37 cellular contexts compared by ENCODE assay signal in genomic region chr10:47418321-47418720, GRCh38. TPM values are rescaled to one million over a fixed set of nuclear protein-coding genes. Genes with fewer than 3 reads are reported as not detected.
"Had no signal": no experiment of that assay in that cellular context is flagged by ENCODE, and none has a peak within 500 bp of the region (broad histone marks: within the 10 kb centered on the region; RNA-seq: fewer than 3 reads in every experiment).

No MANE protein-coding gene starts in this region.

- H3K27me3 ChIP-seq: ascending aorta, cardiac muscle cell, Peyer's patch had no signal

- ATAC-seq: activated CD8-positive, alpha-beta memory T cell treated with anti-CD3 and anti-CD28 coated beads, Interleukin-2, amount 10 ng/mL, durations not matched to agents 7 days and 5 days; PC-3; Right ventricle myocardium inferior had no signal

- H3K27ac ChIP-seq: ascending aorta, cardiac muscle cell, KMS-11, Peyer's patch, WERI-Rb-1 had no signal

- H3K4me3 ChIP-seq: ascending aorta, cardiac muscle cell, Peyer's patch had no signal

- H3K4me2 ChIP-seq: KMS-11 had no signal

- H3K4me1 ChIP-seq: ascending aorta, Peyer's patch had no signal

- H3K9ac ChIP-seq: KMS-11 had no signal

- H3K9me3 ChIP-seq: ascending aorta, Peyer's patch had no signal

- H3K36me3 ChIP-seq: ascending aorta, cardiac muscle cell, Peyer's patch, WERI-Rb-1 had no signal

- DNase-seq: activated CD4-positive, alpha-beta memory T cell treated with anti-CD3 and anti-CD28 coated beads, Interleukin-2, amount 10 ng/mL, durations not matched to agents 7 days and 5 days; activated CD4-positive, alpha-beta T cell treated with anti-CD3 and anti-CD28 coated beads for 1 hour; activated CD4-positive, alpha-beta T cell treated with anti-CD3 and anti-CD28 coated beads for 48 hours; activated CD4-positive, CD25-positive, alpha-beta regulatory T cell; activated CD8-positive, alpha-beta memory T cell treated with anti-CD3 and anti-CD28 coated beads for 24 hours; activated CD8-positive, alpha-beta memory T cell treated with anti-CD3 and anti-CD28 coated beads, Interleukin-2, amount 10 ng/mL, durations not matched to agents 7 days and 5 days; activated CD8-positive, alpha-beta memory T cell treated with anti-CD3 and anti-CD28 coated beads, Interleukin-2, amount 50 U/mL, for 48 hours; activated gamma-delta T cell; activated naive CD4-positive, alpha-beta T cell treated with Interleukin-2 at 50 U/mL for 16 hours; activated naive CD8-positive, alpha-beta T cell treated with anti-CD3 and anti-CD28 coated beads, Interleukin-2, amount 10 ng/mL, durations not matched to agents 7 days and 5 days; amygdala; MM.1S; MV-4-11; NCI-H1092; NCI-H1436 treated with DMSO at 0.1 percent for 48 hours; NCI-H187; NCI-H2029 treated with DMSO at 0.1 percent for 48 hours; NCI-H2107; NCI-H2171; NCI-H510A; NCI-H526; NCI-H748 treated with DMSO at 0.1 percent for 48 hours; NK-92 treated with Interleukin-12 subunit alpha and Interleukin-12 subunit beta, amount 100 ng/mL, for 24 hours; PC-3; RPMI8226; SIG-M5; SW 1271; T-helper 1 cell; T-helper 2 cell; T-helper 9 cell; WERI-Rb-1 had no signal

RNA-seq across cellular contexts. Expression of gene ZNF488, which starts 34.2 kb away (rescaled TPM):
- total RNA-seq: activated naive CD8-positive, alpha-beta T cell treated with anti-CD3 and anti-CD28 coated beads, Interleukin-2, amount 10 ng/mL, durations not matched to agents 7 days and 5 days; ascending aorta; Right ventricle myocardium inferior; SK-MEL-5 had no signal
